ENCODE assay signal across 25 cellular contexts in the genomic region with DNA sequence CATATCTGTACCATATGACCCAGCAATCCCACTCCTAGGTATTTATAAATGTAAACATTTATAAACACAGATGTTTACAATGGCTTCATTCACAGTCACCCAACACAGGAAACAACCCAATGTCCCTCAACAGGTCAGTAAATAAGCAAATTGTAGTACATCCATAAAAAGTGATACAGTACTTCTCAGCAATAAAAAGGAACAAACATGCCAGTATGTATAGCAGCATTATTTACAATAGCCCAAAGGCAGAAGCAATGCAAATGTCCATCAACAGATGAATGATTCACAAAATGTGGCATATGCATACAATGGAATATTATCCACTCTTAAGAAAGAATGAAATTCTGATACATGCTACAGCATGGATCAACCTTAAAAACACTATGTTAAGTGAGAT.
"Had no signal": no experiment of that assay in that cellular context is flagged by ENCODE, and none has a peak within 500 bp of the region (broad histone marks: within the 10 kb centered on the region; RNA-seq: fewer than 3 reads in every experiment).

No MANE protein-coding gene starts in this region.

- H3K27me3 Mint-ChIP-seq: activated CD4-positive, alpha-beta T cell treated with anti-CD3 and anti-CD28 coated beads, Interleukin-2, amount 10 ng/mL, durations not matched to agents 7 days and 5 days; activated T-cell treated with anti-CD3 and anti-CD28 coated beads, Interleukin-2, amount 50 U/mL, for 24 hours; central memory CD8-positive, alpha-beta T cell; effector memory CD8-positive, alpha-beta T cell had no signal

- H3K36me3 Mint-ChIP-seq: activated naive CD4-positive, alpha-beta T cell treated with anti-CD3 and anti-CD28 coated beads, Interleukin-2, amount 10 ng/mL, durations not matched to agents 7 days and 5 days; brain had no signal

- H3K4me1 Mint-ChIP-seq: activated CD4-positive, alpha-beta memory T cell treated with anti-CD3 and anti-CD28 coated beads, Interleukin-2, amount 10 ng/mL, durations not matched to agents 7 days and 5 days; activated CD4-positive, alpha-beta T cell treated with anti-CD3 and anti-CD28 coated beads, Interleukin-2, amount 10 ng/mL, durations not matched to agents 7 days and 5 days; activated naive CD4-positive, alpha-beta T cell treated with anti-CD3 and anti-CD28 coated beads, Interleukin-2, amount 10 ng/mL, durations not matched to agents 7 days and 5 days; activated naive CD8-positive, alpha-beta T cell treated with anti-CD3 and anti-CD28 coated beads, Interleukin-2, amount 10 ng/mL, durations not matched to agents 7 days and 5 days; brain; central memory CD8-positive, alpha-beta T cell had no signal

- H3K4me1 ChIP-seq: ascending aorta, breast epithelium, esophagus squamous epithelium had no signal

- H3K27ac Mint-ChIP-seq: activated CD4-positive, alpha-beta memory T cell treated with anti-CD3 and anti-CD28 coated beads, Interleukin-2, amount 10 ng/mL, durations not matched to agents 7 days and 5 days; activated CD4-positive, alpha-beta T cell treated with anti-CD3 and anti-CD28 coated beads, Interleukin-2, amount 10 ng/mL, durations not matched to agents 7 days and 5 days; activated naive CD4-positive, alpha-beta T cell treated with anti-CD3 and anti-CD28 coated beads, Interleukin-2, amount 10 ng/mL, durations not matched to agents 7 days and 5 days; activated naive CD4-positive, alpha-beta T cell treated with anti-CD3 and anti-CD28 coated beads, Interleukin-2, amount 50 U/mL, for 72 hours; activated naive CD8-positive, alpha-beta T cell treated with anti-CD3 and anti-CD28 coated beads, Interleukin-2, amount 10 ng/mL, durations not matched to agents 7 days and 5 days; activated T-cell treated with anti-CD3 and anti-CD28 coated beads, Interleukin-2, amount 50 U/mL, for 24 hours; activated T-cell treated with anti-CD3 and anti-CD28 coated beads, Interleukin-2, amount 50 U/mL, for 72 hours; brain; effector memory CD8-positive, alpha-beta T cell had no signal

- DNase-seq: activated CD4-positive, alpha-beta memory T cell treated with anti-CD3 and anti-CD28 coated beads, Interleukin-2, amount 10 ng/mL, durations not matched to agents 7 days and 5 days; activated CD4-positive, alpha-beta T cell treated with anti-CD3 and anti-CD28 coated beads for 1 hour; activated CD4-positive, alpha-beta T cell treated with anti-CD3 and anti-CD28 coated beads for 4 hours; activated CD4-positive, alpha-beta T cell treated with anti-CD3 and anti-CD28 coated beads, Interleukin-2, amount 10 ng/mL, durations not matched to agents 7 days and 5 days; activated CD4-positive, alpha-beta T cell treated with anti-CD3 and anti-CD28 coated beads, Interleukin-2, amount 50 U/mL, for 4 hours; activated CD8-positive, alpha-beta memory T cell treated with anti-CD3 and anti-CD28 coated beads, Interleukin-2, amount 50 U/mL, for 48 hours; activated gamma-delta T cell; activated naive CD4-positive, alpha-beta T cell; activated naive CD4-positive, alpha-beta T cell treated with anti-CD3 and anti-CD28 coated beads, Interleukin-2, amount 10 ng/mL, durations not matched to agents 7 days and 5 days; activated naive CD8-positive, alpha-beta T cell treated with anti-CD3 and anti-CD28 coated beads, Interleukin-2, amount 10 ng/mL, durations not matched to agents 7 days and 5 days; activated T-cell treated with anti-CD3 and anti-CD28 coated beads for 4 hours; activated T-cell treated with anti-CD3 and anti-CD28 coated beads, Interleukin-2, amount 50 U/mL, for 24 hours; activated T-cell treated with anti-CD3 and anti-CD28 coated beads, Interleukin-2, amount 50 U/mL, for 72 hours; cortex of kidney; dermis blood vessel endothelial cell; effector CD4-positive, alpha-beta T cell; effector memory CD8-positive, alpha-beta T cell; esophagus squamous epithelium; head of caudate nucleus; T-helper 2 cell had no signal

- H3K4me3 ChIP-seq: ascending aorta, breast epithelium, esophagus squamous epithelium had no signal

- H3K9me3 ChIP-seq: ascending aorta, breast epithelium, esophagus squamous epithelium had no signal

- H3K36me3 ChIP-seq: ascending aorta, breast epithelium, esophagus squamous epithelium had no signal

- H3K4me3 Mint-ChIP-seq: activated CD4-positive, alpha-beta memory T cell treated with anti-CD3 and anti-CD28 coated beads, Interleukin-2, amount 10 ng/mL, durations not matched to agents 7 days and 5 days; activated CD4-positive, alpha-beta T cell treated with anti-CD3 and anti-CD28 coated beads, Interleukin-2, amount 10 ng/mL, durations not matched to agents 7 days and 5 days; activated naive CD4-positive, alpha-beta T cell treated with anti-CD3 and anti-CD28 coated beads, Interleukin-2, amount 10 ng/mL, durations not matched to agents 7 days and 5 days; activated naive CD8-positive, alpha-beta T cell treated with anti-CD3 and anti-CD28 coated beads, Interleukin-2, amount 10 ng/mL, durations not matched to agents 7 days and 5 days; activated T-cell treated with anti-CD3 and anti-CD28 coated beads, Interleukin-2, amount 50 U/mL, for 24 hours; activated T-cell treated with anti-CD3 and anti-CD28 coated beads, Interleukin-2, amount 50 U/mL, for 72 hours; brain; central memory CD8-positive, alpha-beta T cell; effector memory CD8-positive, alpha-beta T cell had no signal

- ATAC-seq: activated naive CD4-positive, alpha-beta T cell treated with anti-CD3 and anti-CD28 coated beads, Interleukin-2, amount 50 U/mL, for 72 hours; activated T-cell treated with anti-CD3 and anti-CD28 coated beads, Interleukin-2, amount 50 U/mL, for 72 hours; effector memory CD8-positive, alpha-beta T cell had no signal
